19 cellular contexts compared by ENCODE assay signal in the genomic region with DNA sequence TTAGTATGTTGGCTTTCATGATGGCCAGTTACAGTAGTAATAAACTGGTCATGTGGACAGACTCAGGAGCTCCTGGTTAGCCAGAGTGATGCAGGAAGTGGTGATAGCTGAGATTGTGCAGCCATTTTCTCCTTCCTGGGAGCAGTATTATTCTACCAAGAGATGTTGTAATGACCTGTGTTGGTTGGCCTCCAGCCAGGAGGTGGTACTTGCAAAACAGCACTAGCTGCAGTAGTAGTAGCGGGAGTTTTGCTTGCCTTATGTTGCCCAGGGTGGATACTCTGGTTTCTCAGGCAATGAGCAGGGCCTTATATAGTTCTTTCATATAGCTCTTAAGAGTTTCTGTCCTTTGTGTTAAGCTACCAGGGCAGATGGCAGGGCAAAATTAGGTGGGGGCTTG.
"Had no signal": no experiment of that assay in that cellular context is flagged by ENCODE, and none has a peak within 500 bp of the region (broad histone marks: within the 10 kb centered on the region; RNA-seq: fewer than 3 reads in every experiment).

No MANE protein-coding gene starts in this region.

- H3K4me3 Mint-ChIP-seq: activated CD4-positive, alpha-beta memory T cell treated with anti-CD3 and anti-CD28 coated beads, Interleukin-2, amount 10 ng/mL, durations not matched to agents 7 days and 5 days; activated CD4-positive, alpha-beta T cell treated with anti-CD3 and anti-CD28 coated beads for 36 hours; activated naive CD8-positive, alpha-beta T cell treated with anti-CD3 and anti-CD28 coated beads for 36 hours; activated T-cell treated with anti-CD3 and anti-CD28 coated beads, Interleukin-2, amount 50 U/mL, for 72 hours; naive B cell; type B pancreatic cell had no signal

- H3K4me1 Mint-ChIP-seq: activated CD4-positive, alpha-beta memory T cell treated with anti-CD3 and anti-CD28 coated beads, Interleukin-2, amount 10 ng/mL, durations not matched to agents 7 days and 5 days; activated CD4-positive, alpha-beta T cell treated with anti-CD3 and anti-CD28 coated beads for 36 hours; activated naive CD8-positive, alpha-beta T cell treated with anti-CD3 and anti-CD28 coated beads for 36 hours; naive B cell had no signal

- H3K27me3 Mint-ChIP-seq: activated CD4-positive, alpha-beta memory T cell treated with anti-CD3 and anti-CD28 coated beads, Interleukin-2, amount 10 ng/mL, durations not matched to agents 7 days and 5 days; activated CD4-positive, alpha-beta T cell treated with anti-CD3 and anti-CD28 coated beads for 36 hours; activated naive CD8-positive, alpha-beta T cell treated with anti-CD3 and anti-CD28 coated beads for 36 hours; naive B cell; type B pancreatic cell had no signal

- H3K36me3 ChIP-seq: cardiac muscle cell, lower lobe of right lung, pancreas, WERI-Rb-1 had no signal

- H3K27me3 ChIP-seq: cardiac muscle cell, pancreas had no signal

- H3K27ac ChIP-seq: cardiac muscle cell, coronary artery, lower lobe of right lung, pancreas, WERI-Rb-1 had no signal

- DNase-seq: activated CD4-positive, alpha-beta memory T cell treated with anti-CD3 and anti-CD28 coated beads, Interleukin-2, amount 10 ng/mL, durations not matched to agents 7 days and 5 days; activated CD4-positive, alpha-beta T cell treated with anti-CD3 and anti-CD28 coated beads for 36 hours; activated CD8-positive, alpha-beta memory T cell treated with anti-CD3 and anti-CD28 coated beads, Interleukin-2, amount 50 U/mL, for 4 hours; activated gamma-delta T cell treated with Interleukin-2 at 50 U/mL for 16 hours; activated naive CD8-positive, alpha-beta T cell treated with anti-CD3 and anti-CD28 coated beads for 36 hours; activated T-cell treated with anti-CD3 and anti-CD28 coated beads, Interleukin-2, amount 50 U/mL, for 72 hours; anterior cingulate cortex; effector CD4-positive, alpha-beta T cell; hippocampal formation; lower lobe of right lung; naive B cell; pancreas; stimulated activated CD4-positive, alpha-beta T cell treated with anti-CD3 and anti-CD28 coated beads, Interleukin-2, amount 100 ng/mL, for 48 hours; stimulated activated naive CD4-positive, alpha-beta T cell treated with Interleukin-2 at 50 U/mL for 16 hours; WERI-Rb-1 had no signal

- H3K4me1 ChIP-seq: lower lobe of right lung, pancreas had no signal

- H3K9me3 ChIP-seq: lower lobe of right lung, pancreas had no signal

- H3K36me3 Mint-ChIP-seq: activated naive CD8-positive, alpha-beta T cell treated with anti-CD3 and anti-CD28 coated beads for 36 hours; naive B cell; type B pancreatic cell had no signal

- H3K27ac Mint-ChIP-seq: activated CD4-positive, alpha-beta memory T cell treated with anti-CD3 and anti-CD28 coated beads, Interleukin-2, amount 10 ng/mL, durations not matched to agents 7 days and 5 days; activated CD4-positive, alpha-beta T cell treated with anti-CD3 and anti-CD28 coated beads for 36 hours; activated naive CD8-positive, alpha-beta T cell treated with anti-CD3 and anti-CD28 coated beads for 36 hours; activated T-cell treated with anti-CD3 and anti-CD28 coated beads, Interleukin-2, amount 50 U/mL, for 72 hours; type B pancreatic cell had no signal

- H3K9me3 Mint-ChIP-seq: activated CD4-positive, alpha-beta memory T cell treated with anti-CD3 and anti-CD28 coated beads, Interleukin-2, amount 10 ng/mL, durations not matched to agents 7 days and 5 days; activated naive CD8-positive, alpha-beta T cell treated with anti-CD3 and anti-CD28 coated beads for 36 hours had no signal

- FAIRE-seq: endothelial cell of umbilical vein, pancreas had no signal

- H3K4me3 ChIP-seq: cardiac muscle cell, coronary artery, lower lobe of right lung, pancreas had no signal

- ATAC-seq: activated CD4-positive, alpha-beta T cell treated with anti-CD3 and anti-CD28 coated beads for 36 hours; activated T-cell treated with anti-CD3 and anti-CD28 coated beads, Interleukin-2, amount 50 U/mL, for 72 hours; lower lobe of right lung; pancreas had no signal
